17 cellular contexts compared by ENCODE assay signal in the genomic region with DNA sequence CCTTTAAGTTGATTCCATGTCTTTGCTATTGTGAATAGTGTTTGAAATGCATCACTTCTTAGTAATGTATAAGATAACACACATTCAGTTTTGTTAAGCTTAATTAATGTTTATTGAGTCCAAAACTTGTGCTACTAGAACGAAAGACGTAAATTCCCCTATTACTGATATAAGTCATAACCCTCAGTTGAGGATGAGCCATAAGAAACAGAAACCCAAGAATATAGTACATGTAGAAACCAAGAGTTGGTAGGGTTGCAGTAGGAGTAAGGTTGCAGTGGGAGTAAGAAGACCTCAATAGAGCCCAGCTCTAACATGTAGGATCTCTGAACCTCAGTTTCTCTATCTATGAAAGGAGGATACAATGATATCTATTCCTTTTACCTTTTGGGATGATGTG. TPM values are rescaled to one million over a fixed set of nuclear protein-coding genes. Genes with fewer than 3 reads are reported as not detected.
DNase-seq lines count a peak whose midpoint lies in the region; ATAC-seq and TF ChIP-seq lines count a peak whose summit lies in the region.
"Had no signal": no experiment of that assay in that cellular context is flagged by ENCODE, and none has a peak within 500 bp of the region (broad histone marks: within the 10 kb centered on the region; RNA-seq: fewer than 3 reads in every experiment).

No MANE protein-coding gene starts in this region.

- TF ChIP-seq CTCF in Peyer's patch (IDR thresholded peaks at IDR 0.05) (no peak), WERI-Rb-1 (IDR thresholded peaks at IDR 0.05; ENCODE audit: low read depth, low read length) (no peak)

- no peak overlapping the region for H3K4me3 ChIP-seq in Peyer's patch
- no peak overlapping the region for H3K4me3 ChIP-seq in WERI-Rb-1 (ENCODE audit: low read depth, low read length)
- H3K4me3 ChIP-seq: coronary artery, lung had no signal

- peaks cover 4% of the 10 kb centered on the region for H3K9me3 Mint-ChIP-seq in activated T-cell treated with anti-CD3 and anti-CD28 coated beads, Interleukin-2, amount 50 U/mL, for 4 hours
- H3K9me3 Mint-ChIP-seq in activated T-cell treated with anti-CD3 and anti-CD28 coated beads, Interleukin-2, amount 50 U/mL, for 24 hours = peaks cover 5% of the 10 kb centered on the region
- peaks cover 4% of the 10 kb centered on the region for H3K9me3 Mint-ChIP-seq in stimulated activated effector memory CD8-positive, alpha-beta T cell treated with anti-CD3 and anti-CD28 coated beads, Interleukin-12 subunit alpha, Interleukin-12 subunit beta, amount 100 ng/mL, for 72 hours

- H3K4me3 Mint-ChIP-seq in activated T-cell treated with anti-CD3 and anti-CD28 coated beads, Interleukin-2, amount 50 U/mL, for 4 hours = no peak overlapping the region
- H3K4me3 Mint-ChIP-seq in activated T-cell treated with anti-CD3 and anti-CD28 coated beads, Interleukin-2, amount 50 U/mL, for 24 hours = no peak overlapping the region
- no peak overlapping the region for H3K4me3 Mint-ChIP-seq in stimulated activated effector memory CD8-positive, alpha-beta T cell treated with anti-CD3 and anti-CD28 coated beads, Interleukin-12 subunit alpha, Interleukin-12 subunit beta, amount 100 ng/mL, for 72 hours

- TF ChIP-seq POLR2A in Peyer's patch (IDR thresholded peaks at IDR 0.05) = no peak

- H3K27me3 ChIP-seq in Peyer's patch = no peaks in the 10 kb centered on the region
- no peaks in the 10 kb centered on the region for H3K27me3 ChIP-seq in WERI-Rb-1 (ENCODE audit: insufficient read depth, low read depth, severe bottlenecking)

- H3K4me1 Mint-ChIP-seq in activated T-cell treated with anti-CD3 and anti-CD28 coated beads, Interleukin-2, amount 50 U/mL, for 4 hours (ENCODE audit: low read depth) = peaks cover 7% of the 10 kb centered on the region
- H3K4me1 Mint-ChIP-seq in activated T-cell treated with anti-CD3 and anti-CD28 coated beads, Interleukin-2, amount 50 U/mL, for 24 hours (ENCODE audit: low read depth) = peaks cover 15% of the 10 kb centered on the region
- peaks cover 13% of the 10 kb centered on the region for H3K4me1 Mint-ChIP-seq in stimulated activated effector memory CD8-positive, alpha-beta T cell treated with anti-CD3 and anti-CD28 coated beads, Interleukin-12 subunit alpha, Interleukin-12 subunit beta, amount 100 ng/mL, for 72 hours

- ATAC-seq in activated T-cell treated with anti-CD3 and anti-CD28 coated beads, Interleukin-2, amount 50 U/mL, for 4 hours = peak; percentile 88 to 95
- ATAC-seq in GM21529 (IDR thresholded peaks at IDR 0.05; ENCODE audit: unreplicated experiment) (peak; percentile 81), HG03025 (IDR thresholded peaks at IDR 0.05; ENCODE audit: low FRiP score, unreplicated experiment) (peak; percentile 90)
- ATAC-seq in stimulated activated effector memory CD8-positive, alpha-beta T cell treated with anti-CD3 and anti-CD28 coated beads, Interleukin-12 subunit alpha, Interleukin-12 subunit beta, amount 100 ng/mL, for 72 hours = peak; percentile 99
- ATAC-seq: HCT116, Panc1 had no signal

- H3K27me3 Mint-ChIP-seq in activated T-cell treated with anti-CD3 and anti-CD28 coated beads, Interleukin-2, amount 50 U/mL, for 4 hours (ENCODE audit: low read depth) = no peaks in the 10 kb centered on the region
- no peaks in the 10 kb centered on the region for H3K27me3 Mint-ChIP-seq in activated T-cell treated with anti-CD3 and anti-CD28 coated beads, Interleukin-2, amount 50 U/mL, for 24 hours

- H3K4me1 ChIP-seq in Peyer's patch = no peaks in the 10 kb centered on the region

- H3K27ac Mint-ChIP-seq in activated T-cell treated with anti-CD3 and anti-CD28 coated beads, Interleukin-2, amount 50 U/mL, for 24 hours = no peak overlapping the region
- H3K27ac Mint-ChIP-seq in stimulated activated effector memory CD8-positive, alpha-beta T cell treated with anti-CD3 and anti-CD28 coated beads, Interleukin-12 subunit alpha, Interleukin-12 subunit beta, amount 100 ng/mL, for 72 hours = no peak overlapping the region

- no peaks in the 10 kb centered on the region for H3K9me3 ChIP-seq in Peyer's patch
- no peaks in the 10 kb centered on the region for H3K9me3 ChIP-seq in WERI-Rb-1 (ENCODE audit: severe bottlenecking)
- H3K9me3 ChIP-seq: SK-N-SH had no signal

- H3K36me3 ChIP-seq in Peyer's patch (no peaks in the 10 kb centered on the region), WERI-Rb-1 (no peaks in the 10 kb centered on the region)

- H3K36me3 Mint-ChIP-seq in activated T-cell treated with anti-CD3 and anti-CD28 coated beads, Interleukin-2, amount 50 U/mL, for 4 hours (ENCODE audit: insufficient read depth) = no peaks in the 10 kb centered on the region
- H3K36me3 Mint-ChIP-seq in activated T-cell treated with anti-CD3 and anti-CD28 coated beads, Interleukin-2, amount 50 U/mL, for 24 hours (ENCODE audit: low read depth) = no peaks in the 10 kb centered on the region
- H3K36me3 Mint-ChIP-seq in stimulated activated effector memory CD8-positive, alpha-beta T cell treated with anti-CD3 and anti-CD28 coated beads, Interleukin-12 subunit alpha, Interleukin-12 subunit beta, amount 100 ng/mL, for 72 hours = no peaks in the 10 kb centered on the region

- no peak overlapping the region for H3K27ac ChIP-seq in Peyer's patch
- no peak overlapping the region for H3K27ac ChIP-seq in WERI-Rb-1
- H3K27ac ChIP-seq: coronary artery had no signal

- DNase-seq in activated T-cell treated with anti-CD3 and anti-CD28 coated beads, Interleukin-2, amount 50 U/mL, for 4 hours = no peak
- no peak for DNase-seq in activated T-cell treated with anti-CD3 and anti-CD28 coated beads, Interleukin-2, amount 50 U/mL, for 24 hours
- DNase-seq in stimulated activated effector memory CD8-positive, alpha-beta T cell treated with anti-CD3 and anti-CD28 coated beads, Interleukin-12 subunit alpha, Interleukin-12 subunit beta, amount 100 ng/mL, for 72 hours (ENCODE audit: low spot score in 2 of 2) = no peak
- DNase-seq in Peyer's patch (no peak), NCI-H2081 treated with DMSO at 0.1 percent for 48 hours (lab: John Stamatoyannopoulos, UW) (no peak), WERI-Rb-1 (no peak)
- DNase-seq: activated CD4-positive, alpha-beta T cell treated with anti-CD3 and anti-CD28 coated beads, Interleukin-2, amount 50 U/mL, for 1 hour; activated T-cell treated with anti-CD3 and anti-CD28 coated beads for 4 hours; NCI-H1417; occipital lobe; SK-N-SH had no signal

RNA-seq across cellular contexts. Expression of a gene that starts 19.3 kb away (rescaled TPM):
- 10 to 100 TPM; 35.3 to 61.8 (median 54.1) TPM for total RNA-seq in activated T-cell treated with anti-CD3 and anti-CD28 coated beads, Interleukin-2, amount 50 U/mL, for 4 hours
- 100 to 1,000 TPM in 1 of 4 donors, 10 to 100 TPM in 3; 67.7 to 122 (median 83.1) TPM for total RNA-seq in Peyer's patch
